Comparison of ENCODE assay signal across 8 cellular contexts in genomic region chr2:231687133-231687852, GRCh38. TPM values are rescaled to one million over a fixed set of nuclear protein-coding genes. Genes with fewer than 3 reads are reported as not detected.
DNase-seq lines count a peak whose midpoint lies in the region; ATAC-seq and TF ChIP-seq lines count a peak whose summit lies in the region.

No MANE protein-coding gene starts in this region.

- H3K9me3 Mint-ChIP-seq in GM23338, result no peaks in the 10 kb centered on the region; the same call in 2 of the 3 replicates

- H3K4me1 ChIP-seq in GM23338 (ENCODE audit: insufficient read depth), result peaks cover 24% of the 10 kb centered on the region; the same call in 1 of the 2 replicates

- H3K36me3 ChIP-seq in GM23338 (ENCODE audit: insufficient read depth), result no peaks in the 10 kb centered on the region

- TF ChIP-seq CTCF in GM23338 (conservative IDR thresholded peaks at IDR 0.05; ENCODE audit: low read depth in 2 of 2) (peak; percentile 73 to 96), coronary artery (IDR thresholded peaks at IDR 0.05) (peak; percentile 28)

- H3K79me2 ChIP-seq in GM23338 (replicated peaks; ENCODE audit: insufficient read depth), result no peaks in the 10 kb centered on the region

- ATAC-seq in GM23338, result peak; percentile 87

- no peaks in the 10 kb centered on the region for H3K9me2 ChIP-seq in GM23338 (ENCODE audit: insufficient read depth)

- H3K4me3 Mint-ChIP-seq in GM23338, result peak overlapping the region; percentile 82

- H3K27ac Mint-ChIP-seq in GM23338, result peak overlapping the region; percentile 93

- peaks cover 31% of the 10 kb centered on the region for H3K27me3 Mint-ChIP-seq in GM23338 (ENCODE audit: insufficient read depth, low read depth, poor library complexity)

- H3K27ac ChIP-seq in GM23338 (ENCODE audit: low read depth), result no peak overlapping the region; the same call in 1 of the 2 replicates
- no peak overlapping the region for H3K27ac ChIP-seq in coronary artery

- no peaks in the 10 kb centered on the region for H4K20me1 ChIP-seq in GM23338 (replicated peaks; ENCODE audit: insufficient read depth)

- no peaks in the 10 kb centered on the region for H3K36me3 Mint-ChIP-seq in GM23338 (ENCODE audit: low read depth)

- DNase-seq in EH (ENCODE audit: low read depth) (peak; percentile 55), GM23338 (ENCODE audit: low spot score) (peak; percentile 94), NCI-H146 treated with DMSO at 0.1 percent for 48 hours (lab: John Stamatoyannopoulos, UW; ENCODE audit: unreplicated experiment) (peak; percentile 52), coronary artery (ENCODE audit: low spot score) (no peak), lung microvascular endothelial cell (ENCODE audit: low read depth in 2 of 2) (peak; percentile 49 to 70), COLO829 (ENCODE audit: low spot score) (no peak)
- peak; percentile 61 for DNase-seq in activated CD4-positive, alpha-beta T cell treated with anti-CD3 and anti-CD28 coated beads for 1 hour
- peak; percentile 84 for DNase-seq in stimulated activated CD8-positive, alpha-beta memory T cell treated with anti-CD3 and anti-CD28 coated beads, Interleukin-4, amount 100 ng/mL, for 48 hours

- 0 out of 2 replicates have a peak, but pooled peaks cover 16% of the 10 kb centered on the region for H3F3A ChIP-seq in GM23338 (replicated peaks; ENCODE audit: low read depth)

- H3K4me1 Mint-ChIP-seq in GM23338, result peaks cover 46% of the 10 kb centered on the region

- peak overlapping the region; percentile 93; the same call in 1 of the 2 replicates for H2AFZ ChIP-seq in GM23338

- no peaks in the 10 kb centered on the region for H3K27me3 ChIP-seq in GM23338 (ENCODE audit: insufficient read depth)

- H3K4me3 ChIP-seq in GM23338 (peak overlapping the region; percentile 47; the same call in 1 of the 2 replicates), coronary artery (no peak overlapping the region)

- peak overlapping the region; percentile 75 for H3K4me2 ChIP-seq in GM23338

TF ChIP-seq in GM23338, 12 proteins besides CTCF, POLR2A, EP300 and RAD21:
- TF ChIP-seq CREB1 (CRISPR knock-in tag; IDR thresholded peaks at IDR 0.05; ENCODE audit: low read depth), result peak; percentile 39; the same call in 1 of the 2 replicates
- no peak for TF ChIP-seq NANOG (IDR thresholded peaks at IDR 0.05; ENCODE audit: borderline replicate concordance)
- TF ChIP-seq JUNB (IDR thresholded peaks at IDR 0.05; ENCODE audit: unreplicated experiment), result no peak
- peak; percentile 21 for TF ChIP-seq REST (IDR thresholded peaks at IDR 0.05; ENCODE audit: unreplicated experiment)
- TF ChIP-seq POLR2AphosphoS5 (IDR thresholded peaks at IDR 0.05; ENCODE audit: low read depth), result peak; percentile 78

RNA-seq across cellular contexts. Expression of gene PTMA, which starts 21.0 kb away (rescaled TPM):
- 1,861 and 2,007 TPM in 2 replicates for total RNA-seq in GM23338 (2014; rRNA removed; shearing (Covaris generic))
- 8,990 and 10,188 TPM in 2 replicates for polyA plus RNA-seq in GM23338 (2016; fragmentation: Nextera tagmentation; extraction: Ambion mirVana)
- 822 and 928 TPM in 2 replicates for total RNA-seq in lung microvascular endothelial cell

Comparison
In these comparisons a context has a peak if more than half of its experiments do, and no peak if none do; other contexts are left out.
1. DNase-seq: peak in EH (single experiment), GM23338 (single experiment), NCI-H146 treated with DMSO at 0.1 percent for 48 hours (single experiment), activated CD4-positive, alpha-beta T cell treated with anti-CD3 and anti-CD28 coated beads for 1 hour (single experiment), lung microvascular endothelial cell (2 of 2) and stimulated activated CD8-positive, alpha-beta memory T cell treated with anti-CD3 and anti-CD28 coated beads, Interleukin-4, amount 100 ng/mL, for 48 hours (single experiment); none in coronary artery (single experiment) and COLO829 (single experiment).